8 cellular contexts compared by ENCODE assay signal in the genomic region with DNA sequence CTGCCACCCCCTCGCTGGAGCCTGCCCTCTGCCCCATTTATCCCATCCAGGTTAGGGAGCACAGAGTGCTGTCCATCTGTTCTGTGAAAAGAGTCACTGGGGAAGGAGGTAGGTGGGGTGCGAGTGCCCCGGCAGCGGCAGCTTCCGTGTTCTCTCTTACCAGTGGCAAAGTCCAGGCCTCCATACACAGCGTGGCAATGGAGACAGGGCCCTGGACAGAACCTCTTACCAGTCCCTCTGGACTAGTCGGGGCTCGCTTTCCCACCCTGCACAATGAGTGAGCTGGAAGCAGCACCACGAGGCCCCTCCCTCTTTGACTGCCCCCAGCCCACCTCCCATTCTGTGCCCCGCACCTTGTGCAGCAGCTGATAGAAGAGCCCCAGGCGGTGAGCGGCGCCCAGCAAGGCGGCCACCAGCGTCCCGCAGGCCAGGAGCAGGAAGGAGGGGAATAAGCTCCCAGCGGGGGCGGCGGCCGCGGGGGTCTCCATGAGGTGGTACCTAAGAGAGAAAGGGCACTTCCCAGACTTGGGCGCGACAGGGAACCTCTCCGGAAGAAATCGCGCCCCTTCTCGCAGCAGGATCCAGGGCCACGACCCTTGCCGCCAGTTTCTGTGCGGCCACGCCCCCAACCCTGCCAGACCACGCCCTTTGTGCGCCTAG. TPM values are rescaled to one million over a fixed set of nuclear protein-coding genes. Genes with fewer than 3 reads are reported as not detected.
A peak's percentile ranks its signal among the peaks of the same experiment; 100 is the strongest.
DNase-seq lines count a peak whose midpoint lies in the region; ATAC-seq and TF ChIP-seq lines count a peak whose summit lies in the region.

No MANE protein-coding gene starts in this region.

- no peak overlapping the region for H3K4ac ChIP-seq in mesendoderm (ENCODE audit: low read depth, low read length)

- H4K5ac ChIP-seq in mesendoderm (ENCODE audit: low read length) = no peak overlapping the region

- H3K4me2 ChIP-seq in mesendoderm (ENCODE audit: low read length) = peak overlapping the region; percentile 85

- H3K36me3 ChIP-seq in mesendoderm (ENCODE audit: control insufficient read depth, insufficient read depth, low read length) = no peaks in the 10 kb centered on the region

- ATAC-seq in GM21786 (IDR thresholded peaks at IDR 0.05; ENCODE audit: unreplicated experiment) = no peak
- ATAC-seq in GM18858 (IDR thresholded peaks at IDR 0.05; ENCODE audit: unreplicated experiment) = no peak

- no peak overlapping the region for H2BK15ac ChIP-seq in mesendoderm (replicated peaks; ENCODE audit: low read depth)

- TF ChIP-seq CTCF in type B pancreatic cell (conservative IDR thresholded peaks at IDR 0.05) = no peak

- CTCF ChIA-PET in activated CD4-positive, alpha-beta T cell treated with anti-CD3 and anti-CD28 coated beads, Interleukin-2, amount 10 ng/mL, durations not matched to agents 7 days and 5 days (lab: Charles Lee) = interaction anchor here (1.5 kb wide), 2 partner anchors 13 to 431 kb away, joined by 3 to 5 read pairs; no protein-coding TSS in a partner anchor

- no peaks in the 10 kb centered on the region for H3K4me1 ChIP-seq in mesendoderm (ENCODE audit: control insufficient read depth, low read depth, low read length)

- no peak overlapping the region for H4K8ac ChIP-seq in mesendoderm (ENCODE audit: low read depth, low read length)

- peaks cover 32% of the 10 kb centered on the region for H3K4me1 Mint-ChIP-seq in activated CD4-positive, alpha-beta T cell treated with anti-CD3 and anti-CD28 coated beads, Interleukin-2, amount 10 ng/mL, durations not matched to agents 7 days and 5 days
- peaks cover 16% of the 10 kb centered on the region for H3K4me1 Mint-ChIP-seq in type B pancreatic cell (ENCODE audit: unreplicated experiment)

- no peak overlapping the region for H2BK5ac ChIP-seq in mesendoderm (ENCODE audit: low read length)

- no peaks in the 10 kb centered on the region for H3K9me3 Mint-ChIP-seq in activated CD4-positive, alpha-beta T cell treated with anti-CD3 and anti-CD28 coated beads, Interleukin-2, amount 10 ng/mL, durations not matched to agents 7 days and 5 days
- no peaks in the 10 kb centered on the region for H3K9me3 Mint-ChIP-seq in type B pancreatic cell

- peak overlapping the region; percentile 63 for H3K4me3 ChIP-seq in mesendoderm (ENCODE audit: low read length)

- no peak overlapping the region for H2BK120ac ChIP-seq in mesendoderm (ENCODE audit: low read depth, low read length)

- H3K36me3 Mint-ChIP-seq in activated CD4-positive, alpha-beta T cell treated with anti-CD3 and anti-CD28 coated beads, Interleukin-2, amount 10 ng/mL, durations not matched to agents 7 days and 5 days (ENCODE audit: low read depth) = peaks cover 26% of the 10 kb centered on the region
- peaks cover 5% of the 10 kb centered on the region for H3K36me3 Mint-ChIP-seq in type B pancreatic cell

- H3K79me1 ChIP-seq in mesendoderm (ENCODE audit: low read length) = peaks cover 9% of the 10 kb centered on the region

- no peaks in the 10 kb centered on the region for H3K27me3 ChIP-seq in mesendoderm (ENCODE audit: insufficient read depth, low read length, poor library complexity)

- peak overlapping the region; percentile 82 for H3K4me3 Mint-ChIP-seq in activated CD4-positive, alpha-beta T cell treated with anti-CD3 and anti-CD28 coated beads, Interleukin-2, amount 10 ng/mL, durations not matched to agents 7 days and 5 days
- H3K4me3 Mint-ChIP-seq in type B pancreatic cell = peak overlapping the region; percentile 100

- no peaks in the 10 kb centered on the region for H3K27me3 Mint-ChIP-seq in activated CD4-positive, alpha-beta T cell treated with anti-CD3 and anti-CD28 coated beads, Interleukin-2, amount 10 ng/mL, durations not matched to agents 7 days and 5 days
- H3K27me3 Mint-ChIP-seq in type B pancreatic cell = no peaks in the 10 kb centered on the region

- no peak overlapping the region for H2AK5ac ChIP-seq in mesendoderm (ENCODE audit: low read length)

- peaks cover 4% of the 10 kb centered on the region for H3K79me2 ChIP-seq in mesendoderm (ENCODE audit: control insufficient read depth, insufficient read depth, low read length)

- H3K23ac ChIP-seq in mesendoderm (ENCODE audit: low read length) = peak overlapping the region; percentile 9

- H3K27ac ChIP-seq in cingulate gyrus (ENCODE audit: low read depth, low read length) (peak overlapping the region; percentile 97), mesendoderm (ENCODE audit: low read depth, low read length) (no peak overlapping the region)

- peak; percentile 25 for DNase-seq in activated CD4-positive, alpha-beta T cell treated with anti-CD3 and anti-CD28 coated beads, Interleukin-2, amount 10 ng/mL, durations not matched to agents 7 days and 5 days
- DNase-seq in activated CD4-positive, alpha-beta T cell treated with anti-CD3 and anti-CD28 coated beads for 4 hours = no peak
- DNase-seq in NOMO-1 treated with DMSO at 0.1 percent for 48 hours (lab: John Stamatoyannopoulos, UW; ENCODE audit: unreplicated experiment) (peak; percentile 17), mesendoderm (no peak), type B pancreatic cell (ENCODE audit: extremely low spot score, unreplicated experiment) (no peak)

- WGBS in mesendoderm (ENCODE audit: extremely low coverage, insufficient coverage, low lambda C conversion rate) = no CpG with 5 or more reads among the region's 33 CpGs

- POLR2A ChIA-PET in activated CD4-positive, alpha-beta T cell treated with anti-CD3 and anti-CD28 coated beads, Interleukin-2, amount 10 ng/mL, durations not matched to agents 7 days and 5 days (lab: Charles Lee) = no interaction called here

- peak overlapping the region; percentile 95 for H3K27ac Mint-ChIP-seq in activated CD4-positive, alpha-beta T cell treated with anti-CD3 and anti-CD28 coated beads, Interleukin-2, amount 10 ng/mL, durations not matched to agents 7 days and 5 days
- H3K27ac Mint-ChIP-seq in type B pancreatic cell = peak overlapping the region; percentile 99

- H3K18ac ChIP-seq in mesendoderm (ENCODE audit: low read length) = no peak overlapping the region

- peak overlapping the region; percentile 97 for H3K56ac ChIP-seq in mesendoderm (ENCODE audit: low read length)

- peak overlapping the region; percentile 85 for H3K9ac ChIP-seq in mesendoderm (ENCODE audit: low read length)

RNA-seq across cellular contexts. Expression of gene SYDE1, which starts 17.5 kb away (rescaled TPM):
- under 1 TPM; 0.15 to 0.29 TPM for total RNA-seq in activated CD4-positive, alpha-beta T cell treated with anti-CD3 and anti-CD28 coated beads, Interleukin-2, amount 10 ng/mL, durations not matched to agents 7 days and 5 days
- polyA plus RNA-seq in mesendoderm (2013, experiment 1 of 2) = 9.7 TPM
- 9.9 TPM for polyA plus RNA-seq in mesendoderm (2013, experiment 2 of 2)
- total RNA-seq in type B pancreatic cell (ENCODE audit: low replicate concordance) = 7.3 and 23.7 TPM in 2 replicates

RNA-seq across cellular contexts. Expression of gene OR1I1, which starts 42.7 kb away (rescaled TPM):
- not detected for total RNA-seq in activated CD4-positive, alpha-beta T cell treated with anti-CD3 and anti-CD28 coated beads, Interleukin-2, amount 10 ng/mL, durations not matched to agents 7 days and 5 days
- polyA plus RNA-seq in mesendoderm (2013, experiment 1 of 2) = not detected
- polyA plus RNA-seq in mesendoderm (2013, experiment 2 of 2) = not detected
- total RNA-seq in type B pancreatic cell (ENCODE audit: low replicate concordance) = not detected in 2 replicates

Comparison
In these comparisons a context has a peak if more than half of its experiments do, and no peak if none do; other contexts are left out.
1. DNase-seq: peak in activated CD4-positive, alpha-beta T cell treated with anti-CD3 and anti-CD28 coated beads, Interleukin-2, amount 10 ng/mL, durations not matched to agents 7 days and 5 days (single experiment) and NOMO-1 treated with DMSO at 0.1 percent for 48 hours (single experiment); none in activated CD4-positive, alpha-beta T cell treated with anti-CD3 and anti-CD28 coated beads for 4 hours (0 of 2), mesendoderm (single experiment) and type B pancreatic cell (single experiment).